Comparison of ENCODE assay signal across 1 cellular context in the genomic region with DNA sequence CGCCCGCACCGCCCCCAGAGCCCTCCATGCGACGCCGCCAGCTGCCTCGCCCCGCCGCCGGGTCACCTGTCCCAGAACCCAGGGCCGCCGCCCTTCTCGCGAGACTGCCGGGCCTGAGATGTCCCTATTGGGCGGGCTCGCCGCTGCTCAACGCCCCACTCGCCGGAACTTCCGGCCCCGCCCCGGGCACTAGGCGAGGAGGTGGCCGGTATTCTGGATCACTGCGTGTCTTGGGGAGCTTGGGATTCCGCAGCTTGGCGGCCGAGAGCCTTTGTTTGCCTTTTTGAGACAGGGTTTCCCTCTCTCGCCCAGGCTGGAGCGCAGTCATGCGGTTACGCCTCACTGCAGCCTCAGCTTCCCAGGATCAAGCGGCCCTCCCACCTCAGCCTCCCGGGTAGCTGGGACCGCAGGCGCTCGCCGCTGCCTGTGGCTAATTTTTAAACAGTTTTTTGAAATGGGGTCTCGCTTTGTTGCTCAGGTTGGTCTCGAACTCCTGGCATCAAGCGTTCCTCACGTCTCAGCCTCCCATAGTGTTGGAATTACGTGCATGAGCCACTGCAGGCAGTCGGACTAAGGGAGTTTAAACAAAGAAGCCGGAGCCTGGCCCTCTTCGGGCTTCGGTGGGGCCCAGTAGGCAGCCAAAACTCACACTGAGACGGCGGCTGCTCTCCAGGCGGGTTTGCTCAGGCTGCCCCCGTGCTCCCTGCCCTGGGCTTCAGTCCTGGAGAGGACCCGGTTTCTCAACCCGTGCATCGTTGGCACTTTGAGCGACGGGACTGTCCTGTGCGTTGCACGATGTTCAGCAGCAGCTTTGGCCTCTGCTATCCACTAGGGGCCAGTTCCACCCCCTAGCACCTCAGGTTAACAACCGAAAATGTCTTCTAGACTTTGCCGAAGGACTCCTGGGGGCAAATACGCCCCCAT.
A peak's percentile ranks its signal among the peaks of the same experiment; 100 is the strongest.
TF ChIP-seq lines count a peak whose summit lies in the region.

A gene (minus strand): TSS at position 43 of the 924 bp plus-strand sequence. CDS start 15 bp downstream, at position 28.

TF ChIP-seq in HepG2, 621 proteins besides CTCF, POLR2A, EP300 and RAD21 (continued from another document and continues in another):
- TF ChIP-seq, protein P1, sequence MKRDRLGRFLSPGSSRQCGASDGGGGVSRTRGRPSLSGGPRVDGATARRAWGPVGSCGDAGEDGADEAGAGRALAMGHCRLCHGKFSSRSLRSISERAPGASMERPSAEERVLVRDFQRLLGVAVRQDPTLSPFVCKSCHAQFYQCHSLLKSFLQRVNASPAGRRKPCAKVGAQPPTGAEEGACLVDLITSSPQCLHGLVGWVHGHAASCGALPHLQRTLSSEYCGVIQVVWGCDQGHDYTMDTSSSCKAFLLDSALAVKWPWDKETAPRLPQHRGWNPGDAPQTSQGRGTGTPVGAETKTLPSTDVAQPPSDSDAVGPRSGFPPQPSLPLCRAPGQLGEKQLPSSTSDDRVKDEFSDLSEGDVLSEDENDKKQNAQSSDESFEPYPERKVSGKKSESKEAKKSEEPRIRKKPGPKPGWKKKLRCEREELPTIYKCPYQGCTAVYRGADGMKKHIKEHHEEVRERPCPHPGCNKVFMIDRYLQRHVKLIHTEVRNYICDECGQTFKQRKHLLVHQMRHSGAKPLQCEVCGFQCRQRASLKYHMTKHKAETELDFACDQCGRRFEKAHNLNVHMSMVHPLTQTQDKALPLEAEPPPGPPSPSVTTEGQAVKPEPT (CRISPR knock-in tag; IDR thresholded peaks at IDR 0.05; ENCODE audit: low read depth) = no peak
- peak; percentile 55; the same call in 1 of the 2 replicates for TF ChIP-seq ZFX (CRISPR knock-in tag; IDR thresholded peaks at IDR 0.05; ENCODE audit: low read depth)
- peak; percentile 93 for TF ChIP-seq POGZ (CRISPR knock-in tag; IDR thresholded peaks at IDR 0.05)
- TF ChIP-seq KMT2A (CRISPR knock-in tag; IDR thresholded peaks at IDR 0.05) = peak; percentile 76
- TF ChIP-seq, protein P2, sequence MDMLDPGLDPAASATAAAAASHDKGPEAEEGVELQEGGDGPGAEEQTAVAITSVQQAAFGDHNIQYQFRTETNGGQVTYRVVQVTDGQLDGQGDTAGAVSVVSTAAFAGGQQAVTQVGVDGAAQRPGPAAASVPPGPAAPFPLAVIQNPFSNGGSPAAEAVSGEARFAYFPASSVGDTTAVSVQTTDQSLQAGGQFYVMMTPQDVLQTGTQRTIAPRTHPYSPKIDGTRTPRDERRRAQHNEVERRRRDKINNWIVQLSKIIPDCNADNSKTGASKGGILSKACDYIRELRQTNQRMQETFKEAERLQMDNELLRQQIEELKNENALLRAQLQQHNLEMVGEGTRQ (IDR thresholded peaks at IDR 0.05; ENCODE audit: low read depth, low read length) = no peak
- TF ChIP-seq, protein P2 (CRISPR knock-in tag; IDR thresholded peaks at IDR 0.05; ENCODE audit: borderline replicate concordance) = 0 out of 2 replicates have a peak, but pooled peaks have one; percentile 48
- TF ChIP-seq ZNF749 (CRISPR knock-in tag; IDR thresholded peaks at IDR 0.05; ENCODE audit: borderline replicate concordance) = no peak
- no peak for TF ChIP-seq ZMYM3 (CRISPR knock-in tag; IDR thresholded peaks at IDR 0.05)
- peak; percentile 37; the same call in 1 of the 2 replicates for TF ChIP-seq KDM5A (IDR thresholded peaks at IDR 0.05; ENCODE audit: borderline replicate concordance, low read length)
- peak; percentile 88 for TF ChIP-seq DR1 (CRISPR knock-in tag; IDR thresholded peaks at IDR 0.05)
- TF ChIP-seq FOXO1 (CRISPR knock-in tag; IDR thresholded peaks at IDR 0.05) = peak; percentile 23; the same call in 1 of the 2 replicates
- TF ChIP-seq POLR2AphosphoS5 (IDR thresholded peaks at IDR 0.05; ENCODE audit: low read depth, low read length) = peak; percentile 94
- TF ChIP-seq, protein P3, sequence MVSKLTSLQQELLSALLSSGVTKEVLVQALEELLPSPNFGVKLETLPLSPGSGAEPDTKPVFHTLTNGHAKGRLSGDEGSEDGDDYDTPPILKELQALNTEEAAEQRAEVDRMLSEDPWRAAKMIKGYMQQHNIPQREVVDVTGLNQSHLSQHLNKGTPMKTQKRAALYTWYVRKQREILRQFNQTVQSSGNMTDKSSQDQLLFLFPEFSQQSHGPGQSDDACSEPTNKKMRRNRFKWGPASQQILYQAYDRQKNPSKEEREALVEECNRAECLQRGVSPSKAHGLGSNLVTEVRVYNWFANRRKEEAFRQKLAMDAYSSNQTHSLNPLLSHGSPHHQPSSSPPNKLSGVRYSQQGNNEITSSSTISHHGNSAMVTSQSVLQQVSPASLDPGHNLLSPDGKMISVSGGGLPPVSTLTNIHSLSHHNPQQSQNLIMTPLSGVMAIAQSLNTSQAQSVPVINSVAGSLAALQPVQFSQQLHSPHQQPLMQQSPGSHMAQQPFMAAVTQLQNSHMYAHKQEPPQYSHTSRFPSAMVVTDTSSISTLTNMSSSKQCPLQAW (CRISPR knock-in tag; IDR thresholded peaks at IDR 0.05) = peak; percentile 50
- no peak for TF ChIP-seq ZNF292 (CRISPR knock-in tag; IDR thresholded peaks at IDR 0.05; ENCODE audit: borderline replicate concordance, low read depth)
- peak; percentile 68; the same call in 1 of the 2 replicates for TF ChIP-seq ZNF564 (CRISPR knock-in tag; IDR thresholded peaks at IDR 0.05)
- no peak for TF ChIP-seq ZBTB8A (CRISPR knock-in tag; IDR thresholded peaks at IDR 0.05; ENCODE audit: borderline replicate concordance, low read depth)
- no peak for TF ChIP-seq ZNF879 (CRISPR knock-in tag; IDR thresholded peaks at IDR 0.05)
- peak; percentile 74; the same call in 1 of the 2 replicates for TF ChIP-seq GLI4 (CRISPR knock-in tag; IDR thresholded peaks at IDR 0.05; ENCODE audit: borderline replicate concordance)
- TF ChIP-seq, protein P4, sequence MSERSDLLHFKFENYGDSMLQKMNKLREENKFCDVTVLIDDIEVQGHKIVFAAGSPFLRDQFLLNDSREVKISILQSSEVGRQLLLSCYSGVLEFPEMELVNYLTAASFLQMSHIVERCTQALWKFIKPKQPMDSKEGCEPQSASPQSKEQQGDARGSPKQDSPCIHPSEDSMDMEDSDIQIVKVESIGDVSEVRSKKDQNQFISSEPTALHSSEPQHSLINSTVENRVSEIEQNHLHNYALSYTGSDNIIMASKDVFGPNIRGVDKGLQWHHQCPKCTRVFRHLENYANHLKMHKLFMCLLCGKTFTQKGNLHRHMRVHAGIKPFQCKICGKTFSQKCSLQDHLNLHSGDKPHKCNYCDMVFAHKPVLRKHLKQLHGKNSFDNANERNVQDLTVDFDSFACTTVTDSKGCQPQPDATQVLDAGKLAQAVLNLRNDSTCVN (CRISPR knock-in tag; IDR thresholded peaks at IDR 0.05; ENCODE audit: borderline replicate concordance) = peak; percentile 81; the same call in 1 of the 2 replicates
- TF ChIP-seq YY1 (IDR thresholded peaks at IDR 0.05; ENCODE audit: insufficient read depth, insufficient replicate concordance, low read depth, low read length) = peak; percentile 59
- peak; percentile 57; the same call in 1 of the 2 replicates for TF ChIP-seq TP53 (CRISPR knock-in tag; conservative IDR thresholded peaks at IDR 0.05)
- TF ChIP-seq, protein P5, sequence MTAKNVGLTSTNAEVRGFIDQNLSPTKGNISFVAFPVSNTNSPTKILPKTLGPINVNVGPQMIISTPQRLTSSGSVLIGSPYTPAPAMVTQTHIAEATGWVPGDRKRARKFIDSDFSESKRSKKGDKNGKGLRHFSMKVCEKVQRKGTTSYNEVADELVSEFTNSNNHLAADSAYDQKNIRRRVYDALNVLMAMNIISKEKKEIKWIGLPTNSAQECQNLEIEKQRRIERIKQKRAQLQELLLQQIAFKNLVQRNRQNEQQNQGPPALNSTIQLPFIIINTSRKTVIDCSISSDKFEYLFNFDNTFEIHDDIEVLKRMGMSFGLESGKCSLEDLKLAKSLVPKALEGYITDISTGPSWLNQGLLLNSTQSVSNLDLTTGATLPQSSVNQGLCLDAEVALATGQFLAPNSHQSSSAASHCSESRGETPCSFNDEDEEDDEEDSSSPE (CRISPR knock-in tag; IDR thresholded peaks at IDR 0.05) = peak; percentile 60; the same call in 1 of the 2 replicates
- TF ChIP-seq, protein P6, sequence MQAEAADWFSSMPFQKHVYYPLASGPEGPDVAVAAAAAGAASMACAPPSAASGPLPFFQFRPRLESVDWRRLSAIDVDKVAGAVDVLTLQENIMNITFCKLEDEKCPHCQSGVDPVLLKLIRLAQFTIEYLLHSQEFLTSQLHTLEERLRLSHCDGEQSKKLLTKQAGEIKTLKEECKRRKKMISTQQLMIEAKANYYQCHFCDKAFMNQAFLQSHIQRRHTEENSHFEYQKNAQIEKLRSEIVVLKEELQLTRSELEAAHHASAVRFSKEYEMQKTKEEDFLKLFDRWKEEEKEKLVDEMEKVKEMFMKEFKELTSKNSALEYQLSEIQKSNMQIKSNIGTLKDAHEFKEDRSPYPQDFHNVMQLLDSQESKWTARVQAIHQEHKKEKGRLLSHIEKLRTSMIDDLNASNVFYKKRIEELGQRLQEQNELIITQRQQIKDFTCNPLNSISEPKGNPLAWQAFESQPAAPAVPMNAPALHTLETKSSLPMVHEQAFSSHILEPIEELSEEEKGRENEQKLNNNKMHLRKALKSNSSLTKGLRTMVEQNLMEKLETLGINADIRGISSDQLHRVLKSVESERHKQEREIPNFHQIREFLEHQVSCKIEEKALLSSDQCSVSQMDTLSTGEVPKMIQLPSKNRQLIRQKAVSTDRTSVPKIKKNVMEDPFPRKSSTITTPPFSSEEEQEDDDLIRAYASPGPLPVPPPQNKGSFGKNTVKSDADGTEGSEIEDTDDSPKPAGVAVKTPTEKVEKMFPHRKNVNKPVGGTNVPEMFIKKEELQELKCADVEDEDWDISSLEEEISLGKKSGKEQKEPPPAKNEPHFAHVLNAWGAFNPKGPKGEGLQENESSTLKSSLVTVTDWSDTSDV (CRISPR knock-in tag; IDR thresholded peaks at IDR 0.05) = no peak; the same call in 1 of the 2 replicates
- TF ChIP-seq ZNF317 (CRISPR knock-in tag; IDR thresholded peaks at IDR 0.05) = peak; percentile 68; the same call in 1 of the 2 replicates
- peak; percentile 32; the same call in 1 of the 2 replicates for TF ChIP-seq SOX5 (CRISPR knock-in tag; IDR thresholded peaks at IDR 0.05; ENCODE audit: borderline replicate concordance)
- no peak for TF ChIP-seq ZNF543 (CRISPR knock-in tag; IDR thresholded peaks at IDR 0.05)
- TF ChIP-seq SNAPC2 (CRISPR knock-in tag; IDR thresholded peaks at IDR 0.05) = no peak; the same call in 1 of the 2 replicates
- peak; percentile 44 for TF ChIP-seq MEF2D (CRISPR knock-in tag; IDR thresholded peaks at IDR 0.05)
- peak; percentile 32; the same call in 1 of the 2 replicates for TF ChIP-seq MXD4 (CRISPR knock-in tag; IDR thresholded peaks at IDR 0.05)
- TF ChIP-seq, protein P7, sequence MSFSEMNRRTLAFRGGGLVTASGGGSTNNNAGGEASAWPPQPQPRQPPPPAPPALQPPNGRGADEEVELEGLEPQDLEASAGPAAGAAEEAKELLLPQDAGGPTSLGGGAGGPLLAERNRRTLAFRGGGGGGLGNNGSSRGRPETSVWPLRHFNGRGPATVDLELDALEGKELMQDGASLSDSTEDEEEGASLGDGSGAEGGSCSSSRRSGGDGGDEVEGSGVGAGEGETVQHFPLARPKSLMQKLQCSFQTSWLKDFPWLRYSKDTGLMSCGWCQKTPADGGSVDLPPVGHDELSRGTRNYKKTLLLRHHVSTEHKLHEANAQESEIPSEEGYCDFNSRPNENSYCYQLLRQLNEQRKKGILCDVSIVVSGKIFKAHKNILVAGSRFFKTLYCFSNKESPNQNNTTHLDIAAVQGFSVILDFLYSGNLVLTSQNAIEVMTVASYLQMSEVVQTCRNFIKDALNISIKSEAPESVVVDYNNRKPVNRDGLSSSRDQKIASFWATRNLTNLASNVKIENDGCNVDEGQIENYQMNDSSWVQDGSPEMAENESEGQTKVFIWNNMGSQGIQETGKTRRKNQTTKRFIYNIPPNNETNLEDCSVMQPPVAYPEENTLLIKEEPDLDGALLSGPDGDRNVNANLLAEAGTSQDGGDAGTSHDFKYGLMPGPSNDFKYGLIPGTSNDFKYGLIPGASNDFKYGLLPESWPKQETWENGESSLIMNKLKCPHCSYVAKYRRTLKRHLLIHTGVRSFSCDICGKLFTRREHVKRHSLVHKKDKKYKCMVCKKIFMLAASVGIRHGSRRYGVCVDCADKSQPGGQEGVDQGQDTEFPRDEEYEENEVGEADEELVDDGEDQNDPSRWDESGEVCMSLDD (CRISPR knock-in tag; IDR thresholded peaks at IDR 0.05; ENCODE audit: borderline replicate concordance) = no peak
- peak; percentile 73 for TF ChIP-seq TARDBP (CRISPR knock-in tag; IDR thresholded peaks at IDR 0.05)
- TF ChIP-seq ZNF205 (CRISPR knock-in tag; IDR thresholded peaks at IDR 0.05) = peak; percentile 62; the same call in 1 of the 2 replicates
- TF ChIP-seq ZBTB20 (CRISPR knock-in tag; IDR thresholded peaks at IDR 0.05; ENCODE audit: borderline replicate concordance, low read depth) = peak; percentile 43; the same call in 1 of the 2 replicates
- TF ChIP-seq NR2F6 (IDR thresholded peaks at IDR 0.05) = no peak
- TF ChIP-seq NR2F6 (CRISPR knock-in tag; IDR thresholded peaks at IDR 0.05) = no peak
- TF ChIP-seq, protein P8, sequence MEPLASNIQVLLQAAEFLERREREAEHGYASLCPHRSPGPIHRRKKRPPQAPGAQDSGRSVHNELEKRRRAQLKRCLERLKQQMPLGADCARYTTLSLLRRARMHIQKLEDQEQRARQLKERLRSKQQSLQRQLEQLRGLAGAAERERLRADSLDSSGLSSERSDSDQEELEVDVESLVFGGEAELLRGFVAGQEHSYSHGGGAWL (CRISPR knock-in tag; IDR thresholded peaks at IDR 0.05) = 0 out of 2 replicates have a peak, but pooled peaks have one; percentile 30
- TF ChIP-seq KLF11 (CRISPR knock-in tag; IDR thresholded peaks at IDR 0.05) = peak; percentile 58
- TF ChIP-seq NONO (IDR thresholded peaks at IDR 0.05) = no peak
- peak; percentile 38 for TF ChIP-seq NONO (CRISPR knock-in tag; conservative IDR thresholded peaks at IDR 0.05)
- TF ChIP-seq, protein P9, sequence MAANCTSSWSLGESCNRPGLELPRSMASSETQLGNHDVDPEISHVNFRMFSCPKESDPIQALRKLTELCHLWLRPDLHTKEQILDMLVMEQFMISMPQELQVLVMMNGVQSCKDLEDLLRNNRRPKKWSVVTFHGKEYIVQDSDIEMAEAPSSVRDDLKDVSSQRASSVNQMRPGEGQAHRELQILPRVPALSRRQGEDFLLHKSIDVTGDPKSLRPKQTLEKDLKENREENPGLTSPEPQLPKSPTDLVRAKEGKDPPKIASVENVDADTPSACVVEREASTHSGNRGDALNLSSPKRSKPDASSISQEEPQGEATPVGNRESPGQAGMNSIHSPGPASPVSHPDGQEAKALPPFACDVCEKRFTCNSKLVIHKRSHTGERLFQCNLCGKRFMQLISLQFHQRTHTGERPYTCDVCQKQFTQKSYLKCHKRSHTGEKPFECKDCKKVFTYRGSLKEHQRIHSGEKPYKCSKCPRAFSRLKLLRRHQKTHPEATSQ (CRISPR knock-in tag; IDR thresholded peaks at IDR 0.05; ENCODE audit: borderline replicate concordance) = peak; percentile 64; the same call in 1 of the 2 replicates
- no peak for TF ChIP-seq U2AF2 (IDR thresholded peaks at IDR 0.05; ENCODE audit: low read depth, low read length)
- TF ChIP-seq ZNF256 (CRISPR knock-in tag; conservative IDR thresholded peaks at IDR 0.05) = 0 out of 2 replicates have a peak, but pooled peaks have one; percentile 81
- TF ChIP-seq ZNF24 (IDR thresholded peaks at IDR 0.05) = no peak
- no peak for TF ChIP-seq RCOR2 (CRISPR knock-in tag; IDR thresholded peaks at IDR 0.05)
